15 cellular contexts compared by ENCODE assay signal in the genomic region with DNA sequence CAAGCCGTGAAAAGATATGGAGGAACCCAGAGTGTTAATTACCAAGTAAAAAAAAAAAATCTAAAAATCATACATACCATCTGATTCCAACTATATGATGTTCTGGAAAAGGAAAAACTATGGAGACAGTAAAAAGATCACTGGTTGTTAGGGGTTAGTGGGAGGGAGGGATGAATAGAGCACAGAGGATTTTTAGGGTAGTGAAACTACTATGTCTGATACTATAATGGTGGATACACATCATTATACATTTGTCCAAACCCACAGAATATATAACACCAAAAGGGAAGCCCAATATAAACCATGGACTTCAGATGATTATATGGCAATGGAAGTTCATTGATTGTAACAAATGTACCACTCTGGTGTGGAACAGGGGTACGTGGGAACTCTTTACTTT.
DNase-seq lines count a peak whose midpoint lies in the region; ATAC-seq, FAIRE-seq and TF ChIP-seq lines count a peak whose summit lies in the region.
"Had no signal": no experiment of that assay in that cellular context is flagged by ENCODE, and none has a peak within 500 bp of the region (broad histone marks: within the 10 kb centered on the region; RNA-seq: fewer than 3 reads in every experiment).

No MANE protein-coding gene starts in this region.

- no peaks in the 10 kb centered on the region for H3K27me3 ChIP-seq in GM12878 (replicated peaks in 1 of 2; ENCODE audit: control insufficient read depth in 2 of 2, insufficient read depth in 2 of 2, low read length in 1 of 2)
- no peaks in the 10 kb centered on the region for H3K27me3 ChIP-seq in mesendoderm (ENCODE audit: insufficient read depth, low read length, poor library complexity)

- H3K27ac Mint-ChIP-seq in stimulated activated naive B cell treated with anti-CD40 and anti-IgM and Interleukin-4, amounts not matched to agents 10 μg/mL and 1 μg/mL and 100 μg/mL, for 72 hours: no peak overlapping the region
- H3K27ac Mint-ChIP-seq: CD4-positive, CD25-positive, alpha-beta regulatory T cell; GM23338 had no signal

- H3K27ac ChIP-seq in GM12878 (ENCODE audit: control insufficient read depth, insufficient read depth): no peak overlapping the region
- H3K27ac ChIP-seq in mesendoderm (ENCODE audit: low read depth, low read length): no peak overlapping the region
- H3K27ac ChIP-seq: 22Rv1; BLaER1 treated with 17β-estradiol and CSF1 and Interleukin-3, amounts not matched to agents 10 nM and 100 nM had no signal

- no peaks in the 10 kb centered on the region for H3K27me3 Mint-ChIP-seq in stimulated activated naive B cell treated with anti-CD40 and anti-IgM and Interleukin-4, amounts not matched to agents 10 μg/mL and 1 μg/mL and 100 μg/mL, for 72 hours

- H3K18ac ChIP-seq in mesendoderm (ENCODE audit: low read length): no peak overlapping the region

- POLR2A ChIA-PET in GM12878 (lab: Charles Lee): interaction anchor here (0.6 kb wide), 1 partner anchor 202 kb away, joined by 3 read pairs; no protein-coding TSS in a partner anchor

- H3K56ac ChIP-seq in mesendoderm (ENCODE audit: low read length): no peak overlapping the region

- H3K9ac ChIP-seq in GM12878 (ENCODE audit: control insufficient read depth, insufficient read depth, low read length): no peak overlapping the region
- H3K9ac ChIP-seq in mesendoderm (ENCODE audit: low read length): no peak overlapping the region
- H3K9ac ChIP-seq: BLaER1 treated with 17β-estradiol and CSF1 and Interleukin-3, amounts not matched to agents 10 nM and 100 nM had no signal

- H3K36me3 ChIP-seq in GM12878 (ENCODE audit: control insufficient read depth in 2 of 2, insufficient read depth in 2 of 2, low read length in 1 of 2) (no peaks in the 10 kb centered on the region), mesendoderm (ENCODE audit: control insufficient read depth, insufficient read depth, low read length) (no peaks in the 10 kb centered on the region)
- H3K36me3 ChIP-seq: BLaER1 treated with 17β-estradiol and CSF1 and Interleukin-3, amounts not matched to agents 10 nM and 100 nM had no signal

- H3K9me3 ChIP-seq in GM12878 (replicated peaks; ENCODE audit: control insufficient read depth, insufficient read depth, low read length): no peaks in the 10 kb centered on the region; the same call in 2 of the 3 replicates
- H3K9me3 ChIP-seq: BLaER1 treated with 17β-estradiol and CSF1 and Interleukin-3, amounts not matched to agents 10 nM and 100 nM had no signal

- RAD21 ChIA-PET in GM12878 (lab: Charles Lee; ENCODE audit: unreplicated experiment): no interaction called here

- no peak overlapping the region for H2BK15ac ChIP-seq in mesendoderm (replicated peaks; ENCODE audit: low read depth)

- H3K9me3 Mint-ChIP-seq in stimulated activated naive B cell treated with anti-CD40 and anti-IgM and Interleukin-4, amounts not matched to agents 10 μg/mL and 1 μg/mL and 100 μg/mL, for 72 hours: no peaks in the 10 kb centered on the region
- H3K9me3 Mint-ChIP-seq: CD4-positive, CD25-positive, alpha-beta regulatory T cell; GM23338 had no signal

- CTCF ChIA-PET in GM12878 (lab: Yijun Ruan, JAX): interaction anchor here (1.6 kb wide), 1 partner anchor 13 kb away, joined by 4 read pairs; no protein-coding TSS in a partner anchor

- BruUV-seq in GM12878 (replicated peaks; lab: Mats Ljungman, UMichigan): no TSS peak

- SMC1A ChIA-PET in GM12878 (lab: Charles Lee; ENCODE audit: uncharacterized antibody, unreplicated experiment): interaction anchor here (0.6 to 1.6 kb wide), 3 partner anchors 54 to 371 kb away, joined by 3 to 5 read pairs (median 3); no protein-coding TSS in a partner anchor

- H4K20me1 ChIP-seq in GM12878 (ENCODE audit: control insufficient read depth, insufficient read depth): no peaks in the 10 kb centered on the region
- H4K20me1 ChIP-seq: BLaER1 treated with 17β-estradiol and CSF1 and Interleukin-3, amounts not matched to agents 10 nM and 100 nM had no signal

- no peaks in the 10 kb centered on the region for H3K79me1 ChIP-seq in mesendoderm (ENCODE audit: low read length)

- H2BK5ac ChIP-seq in mesendoderm (ENCODE audit: low read length): no peak overlapping the region

- H3K4me3 ChIP-seq in GM12878: no peak overlapping the region
- H3K4me3 ChIP-seq in mesendoderm (ENCODE audit: low read length): no peak overlapping the region
- H3K4me3 ChIP-seq: BLaER1 treated with 17β-estradiol and CSF1 and Interleukin-3, amounts not matched to agents 10 nM and 100 nM; GM23338 had no signal

- no peak overlapping the region for H4K5ac ChIP-seq in mesendoderm (ENCODE audit: low read length)

- no peak overlapping the region for H2AK5ac ChIP-seq in mesendoderm (ENCODE audit: low read length)

- no peak overlapping the region for H3K23ac ChIP-seq in mesendoderm (ENCODE audit: low read length)

- intact Hi-C loops in GM12878 (cut with micrococcal nuclease; ENCODE audit: unreplicated experiment): no loop called here

- in situ Hi-C loops in GM12878 (cut with MboI): no loop called here

- no peaks in the 10 kb centered on the region for H3K36me3 Mint-ChIP-seq in stimulated activated naive B cell treated with anti-CD40 and anti-IgM and Interleukin-4, amounts not matched to agents 10 μg/mL and 1 μg/mL and 100 μg/mL, for 72 hours
- H3K36me3 Mint-ChIP-seq: CD4-positive, CD25-positive, alpha-beta regulatory T cell had no signal

- no peaks in the 10 kb centered on the region for H3K79me2 ChIP-seq in GM12878 (ENCODE audit: control insufficient read depth, insufficient read depth, low read length)
- no peaks in the 10 kb centered on the region for H3K79me2 ChIP-seq in mesendoderm (ENCODE audit: control insufficient read depth, insufficient read depth, low read length)

- H3K4me1 Mint-ChIP-seq in stimulated activated naive B cell treated with anti-CD40 and anti-IgM and Interleukin-4, amounts not matched to agents 10 μg/mL and 1 μg/mL and 100 μg/mL, for 72 hours: peaks cover 9 to 30% of the 10 kb centered on the region in 2 donors
- H3K4me1 Mint-ChIP-seq: GM23338 had no signal

- TF ChIP-seq EP300 in GM12878 (IDR thresholded peaks at IDR 0.05; ENCODE audit: borderline replicate concordance in 1 of 2, control insufficient read depth in 1 of 2, low read depth in 2 of 2, low read length in 2 of 2): no peak

- peak; percentile 66 for ATAC-seq in GM12878
- ATAC-seq in stimulated activated naive B cell treated with anti-CD40 and anti-IgM and Interleukin-4, amounts not matched to agents 10 μg/mL and 1 μg/mL and 100 μg/mL, for 72 hours (replicated peaks): peak; percentile 60 to 79
- ATAC-seq: GM23338 had no signal

- H3K4me3 Mint-ChIP-seq in stimulated activated naive B cell treated with anti-CD40 and anti-IgM and Interleukin-4, amounts not matched to agents 10 μg/mL and 1 μg/mL and 100 μg/mL, for 72 hours: no peak overlapping the region
- H3K4me3 Mint-ChIP-seq: CD4-positive, CD25-positive, alpha-beta regulatory T cell; GM23338 had no signal

- 68% methylated on average over 2 of the region's 2 CpGs for WGBS in GM12878 (ENCODE audit: insufficient coverage, insufficient replicate concordance, low lambda C conversion rate, missing lambda C conversion rate)
- WGBS in mesendoderm (ENCODE audit: extremely low coverage, insufficient coverage, low lambda C conversion rate): no CpG with 5 or more reads among the region's 2 CpGs

- no peak overlapping the region for H4K8ac ChIP-seq in mesendoderm (ENCODE audit: low read depth, low read length)

- no peak overlapping the region for H2BK120ac ChIP-seq in mesendoderm (ENCODE audit: low read depth, low read length)

- TF ChIP-seq CTCF in GM12878 (IDR thresholded peaks at IDR 0.05 in 2 of 3, conservative IDR thresholded peaks at IDR 0.05 in 1 of 3; ENCODE audit: control insufficient read depth in 2 of 3, extremely low read depth in 1 of 3, insufficient read depth in 1 of 3, low read depth in 3 of 3, low read length in 3 of 3): no peak

- H3K4me1 ChIP-seq in GM12878 (ENCODE audit: control insufficient read depth, insufficient read depth, low read length) (no peaks in the 10 kb centered on the region; the same call in 1 of the 2 replicates), mesendoderm (ENCODE audit: control insufficient read depth, low read depth, low read length) (no peaks in the 10 kb centered on the region)

- no peak for TF ChIP-seq RAD21 in GM12878 (IDR thresholded peaks at IDR 0.05; ENCODE audit: insufficient read depth, low read depth, low read length)

- peak; percentile 66 for FAIRE-seq in GM12878 (lab: Jason Lieb, UNC)

- DNase-seq in NOMO-1 treated with DMSO at 0.1 percent for 48 hours (lab: John Stamatoyannopoulos, UW; ENCODE audit: unreplicated experiment): peak; percentile 67
- DNase-seq in NOMO-1 treated with dmso at 0.1 percent for 144 hours (lab: John Stamatoyannopoulos, UW; ENCODE audit: unreplicated experiment): no peak
- DNase-seq in MV-4-11 (lab: John Stamatoyannopoulos, UW): peak; percentile 75
- no peak for DNase-seq in GM12878 (ENCODE audit: low read depth, low spot score)
- no peak for DNase-seq in stimulated activated naive B cell treated with anti-CD40 and anti-IgM and Interleukin-4, amounts not matched to agents 10 μg/mL and 1 μg/mL and 100 μg/mL, for 72 hours
- no peak for DNase-seq in stimulated activated CD4-positive, alpha-beta T cell treated with anti-CD3 and anti-CD28 coated beads, Interleukin-1b, Interleukin-23, amount 100 ng/mL, for 48 hours
- DNase-seq in mesendoderm: no peak
- no peak for DNase-seq in NCI-H2081 treated with DMSO at 0.1 percent for 48 hours (lab: John Stamatoyannopoulos, UW)
- DNase-seq: CD4-positive, CD25-positive, alpha-beta regulatory T cell; DMS53; GF-D8; H7 had no signal

- H3K4me2 ChIP-seq in GM12878 (ENCODE audit: control insufficient read depth, insufficient read depth) (no peak overlapping the region), mesendoderm (ENCODE audit: low read length) (no peak overlapping the region)
- H3K4me2 ChIP-seq: GM23338 had no signal

- H3K4ac ChIP-seq in mesendoderm (ENCODE audit: low read depth, low read length): no peak overlapping the region

- TF ChIP-seq POLR2A in GM12878 (IDR thresholded peaks at IDR 0.05; ENCODE audit: low read depth, low read length): no peak

- H2AFZ ChIP-seq in GM12878 (ENCODE audit: control insufficient read depth, low read depth, low read length): no peak overlapping the region
- H2AFZ ChIP-seq: GM23338 had no signal

TF ChIP-seq in GM12878, 131 proteins besides CTCF, POLR2A, EP300 and RAD21 (continues in another document):
- TF ChIP-seq IRF5 (IDR thresholded peaks at IDR 0.05; ENCODE audit: borderline replicate concordance) (no peak), TCF7 (IDR thresholded peaks at IDR 0.05; ENCODE audit: borderline replicate concordance) (no peak)

Comparison
In these comparisons a context has a peak if more than half of its experiments do, and no peak if none do; other contexts are left out.
1. DNase-seq: peak in NOMO-1 treated with DMSO at 0.1 percent for 48 hours (single experiment) and MV-4-11 (single experiment); none in NOMO-1 treated with dmso at 0.1 percent for 144 hours (single experiment), GM12878 (single experiment), stimulated activated naive B cell treated with anti-CD40 and anti-IgM and Interleukin-4, amounts not matched to agents 10 μg/mL and 1 μg/mL and 100 μg/mL, for 72 hours (single experiment), stimulated activated CD4-positive, alpha-beta T cell treated with anti-CD3 and anti-CD28 coated beads, Interleukin-1b, Interleukin-23, amount 100 ng/mL, for 48 hours (single experiment), mesendoderm (single experiment) and NCI-H2081 treated with DMSO at 0.1 percent for 48 hours (single experiment).